Comparison of ENCODE assay signal across 8 cellular contexts in the genomic region with DNA sequence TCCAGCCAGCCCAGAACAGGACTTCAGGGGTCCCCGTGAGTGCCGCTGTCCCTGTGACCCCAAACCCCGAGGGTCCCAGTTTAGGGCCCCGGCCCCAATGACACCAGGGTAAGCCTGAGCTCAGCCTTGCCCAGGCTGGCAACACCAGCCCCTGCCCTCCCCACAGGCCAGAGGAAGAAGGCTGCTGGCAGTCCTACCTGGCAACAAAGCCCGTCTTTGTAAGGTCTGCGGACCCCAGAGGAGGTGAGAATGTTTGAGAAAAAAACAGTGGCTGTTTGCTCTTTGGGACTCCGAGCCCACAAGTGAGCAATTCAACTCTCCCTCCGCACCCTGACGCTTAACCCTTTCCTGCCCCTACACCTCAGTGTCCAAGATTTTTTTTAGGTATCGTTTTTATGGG. TPM values are rescaled to one million over a fixed set of nuclear protein-coding genes. Genes with fewer than 3 reads are reported as not detected.
DNase-seq lines count a peak whose midpoint lies in the region; ATAC-seq, FAIRE-seq and TF ChIP-seq lines count a peak whose summit lies in the region.

No MANE protein-coding gene starts in this region.

- ATAC-seq in HCT116 = no peak
- no peak for ATAC-seq in stimulated activated effector memory CD8-positive, alpha-beta T cell treated with anti-CD3 and anti-CD28 coated beads, Interleukin-12 subunit alpha, Interleukin-12 subunit beta, amount 100 ng/mL, for 72 hours
- ATAC-seq in HG02623 (IDR thresholded peaks at IDR 0.05; ENCODE audit: unreplicated experiment) = no peak
- no peak for ATAC-seq in GM21528 (IDR thresholded peaks at IDR 0.05; ENCODE audit: low FRiP score, unreplicated experiment)

- H3K9me2 ChIP-seq in HCT116 (ENCODE audit: insufficient read depth) = no peaks in the 10 kb centered on the region

- peaks cover 49% of the 10 kb centered on the region for H3K79me2 ChIP-seq in HCT116 (ENCODE audit: insufficient read depth, low read length)

- POLR2A ChIA-PET in A673 (lab: Charles Lee; ENCODE audit: low non-redundant PET) = no interaction called here
- POLR2A ChIA-PET in HCT116 (lab: Charles Lee) = no interaction called here

- H3K9me3 ChIP-seq in A673 (ENCODE audit: low read depth, low read length, poor library complexity, severe bottlenecking) (no peaks in the 10 kb centered on the region), HCT116 (ENCODE audit: control insufficient read depth in 1 of 2, insufficient read depth in 1 of 2, low read depth in 1 of 2, low read length in 2 of 2) (no peaks in the 10 kb centered on the region), adipocyte (ENCODE audit: control insufficient read depth, low read length) (no peaks in the 10 kb centered on the region), kidney (ENCODE audit: control insufficient read depth in 1 of 2, low read length in 2 of 2) (no peaks in the 10 kb centered on the region)

- H3K9me3 Mint-ChIP-seq in stimulated activated effector memory CD8-positive, alpha-beta T cell treated with anti-CD3 and anti-CD28 coated beads, Interleukin-12 subunit alpha, Interleukin-12 subunit beta, amount 100 ng/mL, for 72 hours = no peaks in the 10 kb centered on the region

- H3K4me3 ChIP-seq in A673 (ENCODE audit: low read depth, low read length, poor library complexity, severe bottlenecking) = peak overlapping the region; percentile 73
- H3K4me3 ChIP-seq in HCT116 (replicated peaks in 1 of 2; ENCODE audit: low read depth in 1 of 2, low read length in 2 of 2) = peak overlapping the region; percentile 72 to 76
- peak overlapping the region; percentile 83 for H3K4me3 ChIP-seq in adipocyte (ENCODE audit: low read length)
- H3K4me3 ChIP-seq in kidney (ENCODE audit: low read length in 2 of 2) = peak overlapping the region; percentile 64 to 72

- peaks cover 20% of the 10 kb centered on the region for H3K4me1 Mint-ChIP-seq in stimulated activated effector memory CD8-positive, alpha-beta T cell treated with anti-CD3 and anti-CD28 coated beads, Interleukin-12 subunit alpha, Interleukin-12 subunit beta, amount 100 ng/mL, for 72 hours

- RAD21 ChIA-PET in HCT116 (lab: Charles Lee; ENCODE audit: low non-redundant PET in 1 of 2, low total read pairs in 2 of 2, uncharacterized antibody in 2 of 2, unreplicated experiment in 2 of 2) = no interaction called here

- peak overlapping the region; percentile 79 for H3K4me2 ChIP-seq in HCT116 (ENCODE audit: low read length)

- H3K9ac ChIP-seq in HCT116 (ENCODE audit: low read length) = peak overlapping the region; percentile 82
- H3K9ac ChIP-seq in adipocyte (ENCODE audit: low read length) = peak overlapping the region; percentile 89
- peak overlapping the region; percentile 48 to 68 for H3K9ac ChIP-seq in kidney (ENCODE audit: low read length in 2 of 2)

- peak overlapping the region; percentile 70 for H3K27ac Mint-ChIP-seq in stimulated activated effector memory CD8-positive, alpha-beta T cell treated with anti-CD3 and anti-CD28 coated beads, Interleukin-12 subunit alpha, Interleukin-12 subunit beta, amount 100 ng/mL, for 72 hours

- H3K36me3 ChIP-seq in A673 (ENCODE audit: insufficient read depth, low read length, poor library complexity, severe bottlenecking) (peaks cover 2% of the 10 kb centered on the region), HCT116 (ENCODE audit: control insufficient read depth in 1 of 2, insufficient read depth in 2 of 2, low read length in 2 of 2) (peaks cover 2 to 6% of the 10 kb centered on the region in 2 experiments; a peak in 3 of 4 replicates), adipocyte (ENCODE audit: control insufficient read depth, insufficient read depth, low read length, severe bottlenecking) (peaks cover 11% of the 10 kb centered on the region), kidney (ENCODE audit: control insufficient read depth in 1 of 2, insufficient read depth in 2 of 2, low read length in 2 of 2) (peaks cover 3% of the 10 kb centered on the region in 2 donors)

- H3K4me1 ChIP-seq in A673 (ENCODE audit: insufficient read depth, low read length, poor library complexity, severe bottlenecking) = peaks cover 16% of the 10 kb centered on the region
- peaks cover 6 to 19% of the 10 kb centered on the region in 2 experiments; a peak in 3 of 4 replicates for H3K4me1 ChIP-seq in HCT116 (ENCODE audit: control insufficient read depth in 1 of 2, insufficient read depth in 2 of 2, low read length in 2 of 2)
- H3K4me1 ChIP-seq in adipocyte (ENCODE audit: control insufficient read depth, insufficient read depth, low read length) = peaks cover 15% of the 10 kb centered on the region
- peaks cover 0 to 22% of the 10 kb centered on the region in 2 donors for H3K4me1 ChIP-seq in kidney (ENCODE audit: control insufficient read depth in 1 of 2, insufficient read depth in 1 of 2, low read depth in 1 of 2, low read length in 2 of 2)

- BruUV-seq in A673 (replicated peaks; lab: Mats Ljungman, UMichigan) (TSS peak; percentile 61), HCT116 (replicated peaks; lab: Mats Ljungman, UMichigan) (TSS peak; percentile 57)

- TF ChIP-seq POLR2A in HCT116 (IDR thresholded peaks at IDR 0.05; ENCODE audit: borderline replicate concordance, extremely low read depth, insufficient read depth, insufficient read length) = no peak

- H3K27me3 ChIP-seq in A673 (replicated peaks; ENCODE audit: insufficient read depth, low read depth, low read length, poor library complexity) = no peaks in the 10 kb centered on the region
- H3K27me3 ChIP-seq in HCT116 (ENCODE audit: insufficient read depth, low read length) = no peaks in the 10 kb centered on the region
- H3K27me3 ChIP-seq in adipocyte (replicated peaks; ENCODE audit: control insufficient read depth, insufficient read depth, low read length) = no peaks in the 10 kb centered on the region

- TF ChIP-seq RAD21 in HCT116 (IDR thresholded peaks at IDR 0.05; ENCODE audit: low read depth) = no peak

- no peak for FAIRE-seq in kidney (lab: Jason Lieb, UNC)

- H3K36me3 Mint-ChIP-seq in stimulated activated effector memory CD8-positive, alpha-beta T cell treated with anti-CD3 and anti-CD28 coated beads, Interleukin-12 subunit alpha, Interleukin-12 subunit beta, amount 100 ng/mL, for 72 hours = no peaks in the 10 kb centered on the region

- H2AFZ ChIP-seq in HCT116 (ENCODE audit: low read depth, low read length, poor library complexity, severe bottlenecking) = no peak overlapping the region

- H3K27ac ChIP-seq in A673 (ENCODE audit: low read depth, low read length, poor library complexity, severe bottlenecking) = peak overlapping the region; percentile 71
- peak overlapping the region; percentile 92 for H3K27ac ChIP-seq in HCT116 (ENCODE audit: low read depth, low read length)
- H3K27ac ChIP-seq in kidney (ENCODE audit: low read depth in 2 of 2, low read length in 2 of 2) = peak overlapping the region; percentile 57 to 69

- DNase-seq in A673 (ENCODE audit: low spot score) (peak; percentile 33), HCT116 (ENCODE audit: low read depth, low spot score) (no peak), adipocyte (ENCODE audit: low read depth) (no peak), kidney (no peak), NCI-H774 (lab: John Stamatoyannopoulos, UW) (no peak)
- no peak for DNase-seq in stimulated activated effector memory CD8-positive, alpha-beta T cell treated with anti-CD3 and anti-CD28 coated beads, Interleukin-12 subunit alpha, Interleukin-12 subunit beta, amount 100 ng/mL, for 72 hours (ENCODE audit: low spot score in 2 of 2)

- H3K4me3 Mint-ChIP-seq in stimulated activated effector memory CD8-positive, alpha-beta T cell treated with anti-CD3 and anti-CD28 coated beads, Interleukin-12 subunit alpha, Interleukin-12 subunit beta, amount 100 ng/mL, for 72 hours = peak overlapping the region; percentile 75

- CTCF ChIA-PET in A673 (lab: Charles Lee) (interaction anchor here (0.6 kb wide), 1 partner anchor 299 kb away, joined by 10 read pairs; no protein-coding TSS in a partner anchor), HCT116 (lab: Charles Lee) (no interaction called here)

- intact Hi-C loops in A673 (cut with micrococcal nuclease; ENCODE audit: unreplicated experiment) = no loop called here
- intact Hi-C loops in HCT116 (cut with micrococcal nuclease) = loop anchor here (1.0 kb wide), 1 partner anchor 312 kb away; no protein-coding TSS in a partner anchor
- intact Hi-C loops in kidney (cut with DNase I) = no loop called here

- TF ChIP-seq CTCF in A673 (conservative IDR thresholded peaks at IDR 0.05; ENCODE audit: low read depth, low read length) (no peak), HCT116 (IDR thresholded peaks at IDR 0.05 in 2 of 3, conservative IDR thresholded peaks at IDR 0.05 in 1 of 3; ENCODE audit: borderline replicate concordance in 1 of 3, insufficient read depth in 1 of 3, low read depth in 2 of 3, low read length in 2 of 3) (no peak), kidney (IDR thresholded peaks at IDR 0.05; ENCODE audit: borderline replicate concordance, extremely low read depth, insufficient read depth) (no peak)

- H4K20me1 ChIP-seq in HCT116 (ENCODE audit: insufficient read depth) = no peaks in the 10 kb centered on the region

TF ChIP-seq in HCT116, 20 proteins besides CTCF, POLR2A, EP300 and RAD21:
- no peak for TF ChIP-seq YY1 (IDR thresholded peaks at IDR 0.05; ENCODE audit: extremely low read depth, insufficient replicate concordance, low read depth, low read length)
- TF ChIP-seq CEBPB (IDR thresholded peaks at IDR 0.05; ENCODE audit: low read depth) = no peak
- no peak for TF ChIP-seq EGR1 (IDR thresholded peaks at IDR 0.05; ENCODE audit: low read depth)
- no peak for TF ChIP-seq SIN3A (IDR thresholded peaks at IDR 0.05; ENCODE audit: low read depth)
- no peak for TF ChIP-seq ZNF274 (IDR thresholded peaks at IDR 0.05; ENCODE audit: low read depth, low read length)

RNA-seq across cellular contexts. Expression of a gene that starts 1.7 kb away (rescaled TPM):
- total RNA-seq in A673 (2021) = 136 and 140 TPM in 2 replicates
- 151 TPM for total RNA-seq in HCT116 (2021; ENCODE audit: unreplicated experiment)
- 100 and 104 TPM in 2 replicates for polyA plus RNA-seq in HCT116 (2012)
- 80.1 TPM for total RNA-seq in kidney
- 104 TPM for polyA plus RNA-seq in kidney (ENCODE audit: insufficient read depth, low read depth, low replicate concordance)

RNA-seq across cellular contexts. Expression of a gene that starts 36.7 kb away (rescaled TPM):
- total RNA-seq in A673 (2021) (21.9 and 26.3 TPM in 2 replicates), HCT116 (2021; ENCODE audit: unreplicated experiment) (27.0 TPM), kidney (17.8 TPM)
- polyA plus RNA-seq in HCT116 (2012) = 17.0 and 22.8 TPM in 2 replicates
- polyA plus RNA-seq in kidney (ENCODE audit: insufficient read depth, low read depth, low replicate concordance) = 12.8 TPM

RNA-seq across cellular contexts. Expression of a gene that starts 37.0 kb away (rescaled TPM):
- 80.8 and 95.7 TPM in 2 replicates for total RNA-seq in A673 (2021)
- total RNA-seq in HCT116 (2021; ENCODE audit: unreplicated experiment) = 44.9 TPM
- 13.1 and 19.0 TPM in 2 replicates for polyA plus RNA-seq in HCT116 (2012)
- total RNA-seq in kidney = 25.2 TPM
- polyA plus RNA-seq in kidney (ENCODE audit: insufficient read depth, low read depth, low replicate concordance) = 7.2 TPM
